37 cellular contexts compared by ENCODE assay signal in the genomic region with DNA sequence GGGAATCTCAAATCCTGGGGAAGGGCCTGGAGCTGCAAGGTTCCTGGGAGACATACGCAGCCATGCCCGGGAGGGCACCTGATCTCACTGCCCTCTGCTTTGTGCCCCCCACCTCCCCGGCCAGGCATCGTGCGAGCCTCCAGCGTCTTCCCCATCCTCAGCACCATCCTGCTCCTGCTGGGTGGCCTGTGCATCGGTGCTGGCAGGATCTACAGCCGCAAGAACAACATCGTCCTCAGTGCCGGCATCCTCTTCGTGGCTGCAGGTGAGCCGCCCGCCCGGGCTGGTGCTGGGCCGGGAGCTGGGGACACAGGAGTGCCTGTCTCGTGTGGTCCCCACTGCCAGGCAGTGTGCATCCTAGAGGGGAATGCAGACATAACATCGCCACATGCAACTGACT. TPM values are rescaled to one million over a fixed set of nuclear protein-coding genes. Genes with fewer than 3 reads are reported as not detected.
"Had no signal": no experiment of that assay in that cellular context is flagged by ENCODE, and none has a peak within 500 bp of the region (broad histone marks: within the 10 kb centered on the region; RNA-seq: fewer than 3 reads in every experiment).

No MANE protein-coding gene starts in this region.

- H3K27ac Mint-ChIP-seq: activated B cell treated with CpG ODN at 0.5 μM for 24 hours; activated CD4-positive, alpha-beta memory T cell treated with anti-CD3 and anti-CD28 coated beads for 36 hours; activated CD4-positive, alpha-beta T cell treated with anti-CD3 and anti-CD28 coated beads, Interleukin-2, amount 10 ng/mL, durations not matched to agents 24 days and 14 days; activated CD8-positive, alpha-beta T cell treated with anti-CD3 and anti-CD28 coated beads for 36 hours; activated naive CD4-positive, alpha-beta T cell treated with anti-CD3 and anti-CD28 coated beads, Interleukin-2, amount 10 ng/mL, durations not matched to agents 7 days and 5 days; activated naive CD4-positive, alpha-beta T cell treated with anti-CD3 and anti-CD28 coated beads, Interleukin-2, amount 50 U/mL, for 24 hours; activated naive CD8-positive, alpha-beta T cell; activated naive CD8-positive, alpha-beta T cell treated with anti-CD3 and anti-CD28 coated beads, Interleukin-2, amount 10 ng/mL, durations not matched to agents 7 days and 5 days; activated naive CD8-positive, alpha-beta T cell treated with anti-CD3 and anti-CD28 coated beads, Interleukin-2, amount 50 U/mL, for 24 hours; activated T-cell treated with anti-CD3 and anti-CD28 coated beads, Interleukin-2, amount 50 U/mL, for 24 hours; activated T-helper 2 cell treated with anti-CD3 and anti-CD28 coated beads, Interferon-gamma antibody, Interleukin-2, Interleukin-4, amounts not matched to agents 10 μg/mL and 5 μg/mL and 100 μg/mL, durations not matched to agents 14 hours and 24 hours and 36 hours; brain; T-helper 1 cell treated with Interleukin-12 subunit alpha and Interleukin-12 subunit beta and Interleukin-4 antibody, amounts not matched to agents 30 μg/mL and 1 μg/mL, for 36 hours; T-helper 2 cell treated with Interferon-gamma antibody and Interleukin-4, amounts not matched to agents 5 μg/mL and 100 μg/mL, for 36 hours had no signal

- H3K36me3 ChIP-seq: ascending aorta, cardiac muscle cell had no signal

- H3K27ac ChIP-seq: ascending aorta, cardiac muscle cell, VCaP had no signal

- H3K4me3 Mint-ChIP-seq: activated B cell treated with CpG ODN at 0.5 μM for 24 hours; activated CD4-positive, alpha-beta memory T cell treated with anti-CD3 and anti-CD28 coated beads for 36 hours; activated CD4-positive, alpha-beta T cell treated with anti-CD3 and anti-CD28 coated beads, Interleukin-2, amount 10 ng/mL, durations not matched to agents 24 days and 14 days; activated CD8-positive, alpha-beta T cell treated with anti-CD3 and anti-CD28 coated beads for 36 hours; activated naive CD4-positive, alpha-beta T cell treated with anti-CD3 and anti-CD28 coated beads, Interleukin-2, amount 10 ng/mL, durations not matched to agents 7 days and 5 days; activated naive CD4-positive, alpha-beta T cell treated with anti-CD3 and anti-CD28 coated beads, Interleukin-2, amount 50 U/mL, for 24 hours; activated naive CD8-positive, alpha-beta T cell; activated naive CD8-positive, alpha-beta T cell treated with anti-CD3 and anti-CD28 coated beads, Interleukin-2, amount 10 ng/mL, durations not matched to agents 7 days and 5 days; activated naive CD8-positive, alpha-beta T cell treated with anti-CD3 and anti-CD28 coated beads, Interleukin-2, amount 50 U/mL, for 24 hours; activated T-cell treated with anti-CD3 and anti-CD28 coated beads, Interleukin-2, amount 50 U/mL, for 24 hours; brain; central memory CD8-positive, alpha-beta T cell; T-helper 1 cell treated with Interleukin-12 subunit alpha and Interleukin-12 subunit beta and Interleukin-4 antibody, amounts not matched to agents 30 μg/mL and 1 μg/mL, for 36 hours; T-helper 2 cell treated with Interferon-gamma antibody and Interleukin-4, amounts not matched to agents 5 μg/mL and 100 μg/mL, for 36 hours had no signal

- H3K9me3 ChIP-seq: ascending aorta had no signal

- H3K27me3 Mint-ChIP-seq: activated CD4-positive, alpha-beta T cell treated with anti-CD3 and anti-CD28 coated beads, Interleukin-2, amount 10 ng/mL, durations not matched to agents 24 days and 14 days; activated CD8-positive, alpha-beta T cell treated with anti-CD3 and anti-CD28 coated beads for 36 hours; activated naive CD4-positive, alpha-beta T cell treated with anti-CD3 and anti-CD28 coated beads, Interleukin-2, amount 50 U/mL, for 24 hours; activated naive CD8-positive, alpha-beta T cell; activated naive CD8-positive, alpha-beta T cell treated with anti-CD3 and anti-CD28 coated beads, Interleukin-2, amount 10 ng/mL, durations not matched to agents 7 days and 5 days; activated naive CD8-positive, alpha-beta T cell treated with anti-CD3 and anti-CD28 coated beads, Interleukin-2, amount 50 U/mL, for 24 hours; activated T-cell treated with anti-CD3 and anti-CD28 coated beads, Interleukin-2, amount 50 U/mL, for 24 hours; brain had no signal

- H3K36me3 Mint-ChIP-seq: activated CD4-positive, alpha-beta memory T cell treated with anti-CD3 and anti-CD28 coated beads for 36 hours; activated naive CD4-positive, alpha-beta T cell treated with anti-CD3 and anti-CD28 coated beads, Interleukin-2, amount 10 ng/mL, durations not matched to agents 7 days and 5 days; activated naive CD4-positive, alpha-beta T cell treated with anti-CD3 and anti-CD28 coated beads, Interleukin-2, amount 50 U/mL, for 24 hours; activated naive CD8-positive, alpha-beta T cell; activated naive CD8-positive, alpha-beta T cell treated with anti-CD3 and anti-CD28 coated beads, Interleukin-2, amount 10 ng/mL, durations not matched to agents 7 days and 5 days had no signal

- H3K4me1 ChIP-seq: ascending aorta had no signal

- H3K4me3 ChIP-seq: ascending aorta, cardiac muscle cell had no signal

- H3K9me3 Mint-ChIP-seq: activated B cell treated with CpG ODN at 0.5 μM for 24 hours; activated CD4-positive, alpha-beta memory T cell treated with anti-CD3 and anti-CD28 coated beads for 36 hours; activated CD4-positive, alpha-beta T cell treated with anti-CD3 and anti-CD28 coated beads, Interleukin-2, amount 10 ng/mL, durations not matched to agents 24 days and 14 days; activated CD8-positive, alpha-beta T cell treated with anti-CD3 and anti-CD28 coated beads for 36 hours; activated naive CD4-positive, alpha-beta T cell treated with anti-CD3 and anti-CD28 coated beads, Interleukin-2, amount 10 ng/mL, durations not matched to agents 7 days and 5 days; activated naive CD4-positive, alpha-beta T cell treated with anti-CD3 and anti-CD28 coated beads, Interleukin-2, amount 50 U/mL, for 24 hours; activated naive CD8-positive, alpha-beta T cell treated with anti-CD3 and anti-CD28 coated beads, Interleukin-2, amount 10 ng/mL, durations not matched to agents 7 days and 5 days; activated naive CD8-positive, alpha-beta T cell treated with anti-CD3 and anti-CD28 coated beads, Interleukin-2, amount 50 U/mL, for 24 hours; activated T-cell treated with anti-CD3 and anti-CD28 coated beads, Interleukin-2, amount 50 U/mL, for 24 hours; activated T-helper 2 cell treated with anti-CD3 and anti-CD28 coated beads, Interferon-gamma antibody, Interleukin-2, Interleukin-4, amounts not matched to agents 10 μg/mL and 5 μg/mL and 100 μg/mL, durations not matched to agents 14 hours and 24 hours and 36 hours; central memory CD8-positive, alpha-beta T cell; T-helper 1 cell treated with Interleukin-12 subunit alpha and Interleukin-12 subunit beta and Interleukin-4 antibody, amounts not matched to agents 30 μg/mL and 1 μg/mL, for 36 hours; T-helper 2 cell treated with Interferon-gamma antibody and Interleukin-4, amounts not matched to agents 5 μg/mL and 100 μg/mL, for 36 hours had no signal

- ATAC-seq: activated CD8-positive, alpha-beta T cell treated with anti-CD3 and anti-CD28 coated beads for 36 hours; activated naive CD8-positive, alpha-beta T cell treated with anti-CD3 and anti-CD28 coated beads, Interleukin-2, amount 50 U/mL, for 24 hours had no signal

- H3K27me3 ChIP-seq: ascending aorta, cardiac muscle cell had no signal

- DNase-seq: activated B cell treated with CpG ODN at 0.5 μM for 24 hours; activated CD4-positive, alpha-beta memory T cell treated with anti-CD3 and anti-CD28 coated beads for 36 hours; activated CD4-positive, alpha-beta T cell treated with anti-CD3 and anti-CD28 coated beads for 4 hours; activated CD4-positive, alpha-beta T cell treated with anti-CD3 and anti-CD28 coated beads, Interleukin-2, amount 10 ng/mL, durations not matched to agents 24 days and 14 days; activated CD4-positive, alpha-beta T cell treated with anti-CD3 and anti-CD28 coated beads, Interleukin-2, amount 50 U/mL, for 1 hour; activated CD4-positive, alpha-beta T cell treated with anti-CD3 and anti-CD28 coated beads, Interleukin-2, amount 50 U/mL, for 4 hours; activated CD4-positive, CD25-positive, alpha-beta regulatory T cell treated with anti-CD3 and anti-CD28 coated beads, Interleukin-2, amount 50 U/mL, for 72 hours; activated CD8-positive, alpha-beta memory T cell treated with anti-CD3 and anti-CD28 coated beads, Interleukin-2, amount 50 U/mL, for 4 hours; activated CD8-positive, alpha-beta T cell treated with anti-CD3 and anti-CD28 coated beads for 36 hours; activated effector memory CD4-positive, alpha-beta T cell treated with Interleukin-2 at 50 U/mL for 16 hours; activated gamma-delta T cell; activated naive CD4-positive, alpha-beta T cell treated with anti-CD3 and anti-CD28 coated beads, Interleukin-2, amount 10 ng/mL, durations not matched to agents 7 days and 5 days; activated naive CD4-positive, alpha-beta T cell treated with Interleukin-2 at 50 U/mL for 16 hours; activated naive CD8-positive, alpha-beta T cell treated with anti-CD3 and anti-CD28 coated beads, Interleukin-2, amount 10 ng/mL, durations not matched to agents 7 days and 5 days; activated naive CD8-positive, alpha-beta T cell treated with anti-CD3 and anti-CD28 coated beads, Interleukin-2, amount 50 U/mL, for 24 hours; activated T-cell treated with anti-CD3 and anti-CD28 coated beads, Interleukin-2, amount 50 U/mL, for 24 hours; activated T-cell treated with anti-CD3 and anti-CD28 coated beads, Interleukin-2, amount 50 U/mL, for 48 hours; amygdala; anterior cingulate cortex; caudate nucleus; cerebellar nuclear complex; T-helper 1 cell; T-helper 2 cell; T-helper 9 cell had no signal

- H3K4me1 Mint-ChIP-seq: activated B cell treated with CpG ODN at 0.5 μM for 24 hours; activated CD4-positive, alpha-beta T cell treated with anti-CD3 and anti-CD28 coated beads, Interleukin-2, amount 10 ng/mL, durations not matched to agents 24 days and 14 days; activated naive CD4-positive, alpha-beta T cell treated with anti-CD3 and anti-CD28 coated beads, Interleukin-2, amount 10 ng/mL, durations not matched to agents 7 days and 5 days; activated naive CD4-positive, alpha-beta T cell treated with anti-CD3 and anti-CD28 coated beads, Interleukin-2, amount 50 U/mL, for 24 hours; activated naive CD8-positive, alpha-beta T cell treated with anti-CD3 and anti-CD28 coated beads, Interleukin-2, amount 10 ng/mL, durations not matched to agents 7 days and 5 days; activated naive CD8-positive, alpha-beta T cell treated with anti-CD3 and anti-CD28 coated beads, Interleukin-2, amount 50 U/mL, for 24 hours; central memory CD8-positive, alpha-beta T cell had no signal

RNA-seq across cellular contexts. Expression of a gene that starts 19.6 kb away (rescaled TPM):
- total RNA-seq: activated B cell treated with CpG ODN at 0.5 μM for 24 hours; activated CD4-positive, alpha-beta memory T cell treated with anti-CD3 and anti-CD28 coated beads for 36 hours; activated CD4-positive, alpha-beta T cell treated with anti-CD3 and anti-CD28 coated beads, Interleukin-2, amount 10 ng/mL, durations not matched to agents 24 days and 14 days; activated CD8-positive, alpha-beta memory T cell treated with anti-CD3 and anti-CD28 coated beads for 36 hours; activated CD8-positive, alpha-beta T cell treated with anti-CD3 and anti-CD28 coated beads for 36 hours; activated naive CD8-positive, alpha-beta T cell treated with anti-CD3 and anti-CD28 coated beads, Interleukin-2, amount 10 ng/mL, durations not matched to agents 7 days and 5 days; activated T-helper 2 cell treated with anti-CD3 and anti-CD28 coated beads, Interferon-gamma antibody, Interleukin-2, Interleukin-4, amounts not matched to agents 10 μg/mL and 5 μg/mL and 100 μg/mL, durations not matched to agents 14 hours and 24 hours and 36 hours; ascending aorta; bronchial epithelial cell; cardiac muscle cell had no signal
- polyA plus RNA-seq: adipose tissue, cardiac muscle cell had no signal
